In the genomic region with DNA sequence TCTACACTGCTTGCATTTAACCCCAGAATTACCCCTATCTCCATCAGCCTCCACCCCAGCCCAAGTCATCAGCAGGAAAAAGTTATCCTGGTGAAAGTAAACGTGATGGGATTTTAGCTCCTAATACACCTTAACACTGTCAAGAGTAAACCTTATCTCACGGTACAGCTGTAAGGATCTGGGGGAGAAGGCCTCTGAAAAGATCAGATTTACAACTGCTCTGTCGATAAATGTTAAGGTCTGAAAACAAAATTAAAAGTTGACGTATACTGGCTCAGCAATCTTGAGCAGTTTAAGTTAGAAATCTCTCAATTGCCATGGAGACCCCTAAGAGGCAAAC, we compare ENCODE assay signal across 13 cellular contexts. TPM values are rescaled to one million over a fixed set of nuclear protein-coding genes. Genes with fewer than 3 reads are reported as not detected.
DNase-seq lines count a peak whose midpoint lies in the region; ATAC-seq and TF ChIP-seq lines count a peak whose summit lies in the region.
"Had no signal": no experiment of that assay in that cellular context is flagged by ENCODE, and none has a peak within 500 bp of the region (broad histone marks: within the 10 kb centered on the region; RNA-seq: fewer than 3 reads in every experiment).

No MANE protein-coding gene starts in this region.

- H3K27ac ChIP-seq in neutrophil (peak overlapping the region; percentile 81), caudate nucleus (ENCODE audit: low read depth, low read length) (no peak overlapping the region)
- H3K27ac ChIP-seq: testis had no signal

- no peaks in the 10 kb centered on the region for H3K27me3 ChIP-seq in neutrophil
- H3K27me3 ChIP-seq: testis had no signal

- H3K4me3 Mint-ChIP-seq in WTC11, result peak overlapping the region; percentile 62
- H3K4me3 Mint-ChIP-seq: activated CD4-positive, alpha-beta T cell treated with anti-CD3 and anti-CD28 coated beads, Interleukin-2, amount 10 ng/mL, durations not matched to agents 24 days and 14 days had no signal

- peaks cover 88% of the 10 kb centered on the region for H3K27me3 Mint-ChIP-seq in WTC11 (ENCODE audit: low read depth)

- peaks cover 32% of the 10 kb centered on the region for H3K4me1 Mint-ChIP-seq in WTC11

- ATAC-seq in WTC11 (no peak; the same call in 1 of the 2 replicates), GM21390 (IDR thresholded peaks at IDR 0.05; ENCODE audit: unreplicated experiment) (no peak)

- peak overlapping the region; percentile 43; the same call in 1 of the 2 replicates for H3K9ac ChIP-seq in ES-I3 (ENCODE audit: low read depth, low read length)

- DNase-seq in WTC11 (ENCODE audit: low spot score) (no peak), fibroblast of mammary gland (ENCODE audit: low read depth) (no peak), NCI-H146 treated with DMSO at 0.1 percent for 48 hours (lab: John Stamatoyannopoulos, UW; ENCODE audit: unreplicated experiment) (no peak), caudate nucleus (lab: John Stamatoyannopoulos, UW) (no peak), HEK293T (ENCODE audit: extremely low spot score) (no peak)
- DNase-seq: activated CD4-positive, alpha-beta T cell treated with anti-CD3 and anti-CD28 coated beads, Interleukin-2, amount 10 ng/mL, durations not matched to agents 24 days and 14 days; central memory CD4-positive, alpha-beta T cell; NCI-H2029 treated with DMSO at 0.1 percent for 48 hours; testis had no signal

- POLR2A ChIA-PET in WTC11 (lab: Charles Lee) (no interaction called here), HEK293T (lab: Yijun Ruan, JAX) (interaction anchor here (0.9 to 2.5 kb wide), 5 partner anchors 241 to 301 kb away, joined by 3 to 10 read pairs (median 5); partner anchors contain the start of gene HOXA7)

- no peaks in the 10 kb centered on the region for H3K9me3 Mint-ChIP-seq in WTC11
- H3K9me3 Mint-ChIP-seq: activated CD4-positive, alpha-beta T cell treated with anti-CD3 and anti-CD28 coated beads, Interleukin-2, amount 10 ng/mL, durations not matched to agents 24 days and 14 days; activated T-helper 2 cell treated with anti-CD3 and anti-CD28 coated beads, Interferon-gamma antibody, Interleukin-2, Interleukin-4, amounts not matched to agents 10 μg/mL and 5 μg/mL and 100 μg/mL, durations not matched to agents 14 hours and 24 hours and 36 hours had no signal

- H3K27ac Mint-ChIP-seq in WTC11, result no peak overlapping the region
- H3K27ac Mint-ChIP-seq: activated CD4-positive, alpha-beta T cell treated with anti-CD3 and anti-CD28 coated beads, Interleukin-2, amount 10 ng/mL, durations not matched to agents 24 days and 14 days; activated T-helper 2 cell treated with anti-CD3 and anti-CD28 coated beads, Interferon-gamma antibody, Interleukin-2, Interleukin-4, amounts not matched to agents 10 μg/mL and 5 μg/mL and 100 μg/mL, durations not matched to agents 14 hours and 24 hours and 36 hours had no signal

- H3K4me3 ChIP-seq in fibroblast of mammary gland (ENCODE audit: control insufficient read depth, low read depth, low read length), result peak overlapping the region; percentile 27
- H3K4me3 ChIP-seq in neutrophil (ENCODE audit: low read depth in 1 of 2, low read length in 1 of 2), result no peak overlapping the region

- H3K4me1 ChIP-seq in ES-I3 (ENCODE audit: insufficient read depth, low read length) (0 out of 2 replicates have a peak, but pooled peaks cover 10% of the 10 kb centered on the region), neutrophil (ENCODE audit: control insufficient read depth in 1 of 2, insufficient read depth in 1 of 2, low read depth in 1 of 2, low read length in 1 of 2) (peaks cover 56 to 78% of the 10 kb centered on the region in 2 experiments)

- no peaks in the 10 kb centered on the region for H3K36me3 ChIP-seq in ES-I3 (ENCODE audit: insufficient read depth, low read length)
- H3K36me3 ChIP-seq in neutrophil, result peaks cover 7% of the 10 kb centered on the region

- H3K36me3 Mint-ChIP-seq in WTC11, result no peaks in the 10 kb centered on the region

- TF ChIP-seq CTCF in WTC11 (IDR thresholded peaks at IDR 0.05), result no peak
- TF ChIP-seq CTCF in fibroblast of mammary gland (conservative IDR thresholded peaks at IDR 0.05; ENCODE audit: control insufficient read depth, insufficient read depth, low read depth, low read length), result no peak
- TF ChIP-seq CTCF in neutrophil (IDR thresholded peaks at IDR 0.05), result no peak

- no peaks in the 10 kb centered on the region for H3K9me3 ChIP-seq in ES-I3 (ENCODE audit: control insufficient read depth, insufficient read depth, low read length)
- no peaks in the 10 kb centered on the region for H3K9me3 ChIP-seq in neutrophil
- H3K9me3 ChIP-seq: testis had no signal

- CTCF ChIA-PET in WTC11 (lab: Charles Lee) (interaction anchor here (0.6 to 2.4 kb wide), 6 partner anchors 176 to 308 kb away, joined by 3 to 11 read pairs (median 8); partner anchors contain the start of genes HOXA1 and HOXA5), HEK293T (lab: Yijun Ruan, JAX) (interaction anchor here (0.6 kb wide), 1 partner anchor 301 kb away, joined by 4 read pairs; no protein-coding TSS in a partner anchor)

TF ChIP-seq in WTC11, 78 proteins besides CTCF, POLR2A, EP300 and RAD21 (continues in another document):
- TF ChIP-seq, protein P1, sequence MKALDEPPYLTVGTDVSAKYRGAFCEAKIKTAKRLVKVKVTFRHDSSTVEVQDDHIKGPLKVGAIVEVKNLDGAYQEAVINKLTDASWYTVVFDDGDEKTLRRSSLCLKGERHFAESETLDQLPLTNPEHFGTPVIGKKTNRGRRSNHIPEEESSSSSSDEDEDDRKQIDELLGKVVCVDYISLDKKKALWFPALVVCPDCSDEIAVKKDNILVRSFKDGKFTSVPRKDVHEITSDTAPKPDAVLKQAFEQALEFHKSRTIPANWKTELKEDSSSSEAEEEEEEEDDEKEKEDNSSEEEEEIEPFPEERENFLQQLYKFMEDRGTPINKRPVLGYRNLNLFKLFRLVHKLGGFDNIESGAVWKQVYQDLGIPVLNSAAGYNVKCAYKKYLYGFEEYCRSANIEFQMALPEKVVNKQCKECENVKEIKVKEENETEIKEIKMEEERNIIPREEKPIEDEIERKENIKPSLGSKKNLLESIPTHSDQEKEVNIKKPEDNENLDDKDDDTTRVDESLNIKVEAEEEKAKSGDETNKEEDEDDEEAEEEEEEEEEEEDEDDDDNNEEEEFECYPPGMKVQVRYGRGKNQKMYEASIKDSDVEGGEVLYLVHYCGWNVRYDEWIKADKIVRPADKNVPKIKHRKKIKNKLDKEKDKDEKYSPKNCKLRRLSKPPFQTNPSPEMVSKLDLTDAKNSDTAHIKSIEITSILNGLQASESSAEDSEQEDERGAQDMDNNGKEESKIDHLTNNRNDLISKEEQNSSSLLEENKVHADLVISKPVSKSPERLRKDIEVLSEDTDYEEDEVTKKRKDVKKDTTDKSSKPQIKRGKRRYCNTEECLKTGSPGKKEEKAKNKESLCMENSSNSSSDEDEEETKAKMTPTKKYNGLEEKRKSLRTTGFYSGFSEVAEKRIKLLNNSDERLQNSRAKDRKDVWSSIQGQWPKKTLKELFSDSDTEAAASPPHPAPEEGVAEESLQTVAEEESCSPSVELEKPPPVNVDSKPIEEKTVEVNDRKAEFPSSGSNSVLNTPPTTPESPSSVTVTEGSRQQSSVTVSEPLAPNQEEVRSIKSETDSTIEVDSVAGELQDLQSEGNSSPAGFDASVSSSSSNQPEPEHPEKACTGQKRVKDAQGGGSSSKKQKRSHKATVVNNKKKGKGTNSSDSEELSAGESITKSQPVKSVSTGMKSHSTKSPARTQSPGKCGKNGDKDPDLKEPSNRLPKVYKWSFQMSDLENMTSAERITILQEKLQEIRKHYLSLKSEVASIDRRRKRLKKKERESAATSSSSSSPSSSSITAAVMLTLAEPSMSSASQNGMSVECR (CRISPR knock-in tag; IDR thresholded peaks at IDR 0.05; ENCODE audit: borderline replicate concordance), result no peak

TF ChIP-seq in HEK293T, 16 proteins besides CTCF, POLR2A, EP300 and RAD21:
- TF ChIP-seq FOXK2 (IDR thresholded peaks at IDR 0.05) (no peak), FOXM1 (IDR thresholded peaks at IDR 0.05; ENCODE audit: borderline replicate concordance) (no peak), L3MBTL2 (conservative IDR thresholded peaks at IDR 0.05) (no peak), HDGF (IDR thresholded peaks at IDR 0.05; ENCODE audit: borderline replicate concordance) (no peak), ZNF384 (IDR thresholded peaks at IDR 0.05) (no peak), FOXA1 (IDR thresholded peaks at IDR 0.05) (no peak), CTBP1 (IDR thresholded peaks at IDR 0.05; ENCODE audit: borderline replicate concordance) (no peak), SUZ12 (IDR thresholded peaks at IDR 0.05) (no peak), SP1 (IDR thresholded peaks at IDR 0.05) (no peak), TARDBP (IDR thresholded peaks at IDR 0.05) (no peak), LEF1 (IDR thresholded peaks at IDR 0.05; ENCODE audit: borderline replicate concordance) (no peak), BHLHE40 (IDR thresholded peaks at IDR 0.05; ENCODE audit: borderline replicate concordance) (no peak)
- TF ChIP-seq, protein P2, sequence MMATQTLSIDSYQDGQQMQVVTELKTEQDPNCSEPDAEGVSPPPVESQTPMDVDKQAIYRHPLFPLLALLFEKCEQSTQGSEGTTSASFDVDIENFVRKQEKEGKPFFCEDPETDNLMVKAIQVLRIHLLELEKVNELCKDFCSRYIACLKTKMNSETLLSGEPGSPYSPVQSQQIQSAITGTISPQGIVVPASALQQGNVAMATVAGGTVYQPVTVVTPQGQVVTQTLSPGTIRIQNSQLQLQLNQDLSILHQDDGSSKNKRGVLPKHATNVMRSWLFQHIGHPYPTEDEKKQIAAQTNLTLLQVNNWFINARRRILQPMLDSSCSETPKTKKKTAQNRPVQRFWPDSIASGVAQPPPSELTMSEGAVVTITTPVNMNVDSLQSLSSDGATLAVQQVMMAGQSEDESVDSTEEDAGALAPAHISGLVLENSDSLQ (IDR thresholded peaks at IDR 0.05), result no peak

RNA-seq across cellular contexts. Expression of gene SKAP2, which starts 6.2 kb away (rescaled TPM):
- 2.5 to 4.0 TPM (median 2.8 TPM) in 3 replicates for total RNA-seq in WTC11 (2021)
